ENCODE assay signal across 8 cellular contexts in the genomic region with DNA sequence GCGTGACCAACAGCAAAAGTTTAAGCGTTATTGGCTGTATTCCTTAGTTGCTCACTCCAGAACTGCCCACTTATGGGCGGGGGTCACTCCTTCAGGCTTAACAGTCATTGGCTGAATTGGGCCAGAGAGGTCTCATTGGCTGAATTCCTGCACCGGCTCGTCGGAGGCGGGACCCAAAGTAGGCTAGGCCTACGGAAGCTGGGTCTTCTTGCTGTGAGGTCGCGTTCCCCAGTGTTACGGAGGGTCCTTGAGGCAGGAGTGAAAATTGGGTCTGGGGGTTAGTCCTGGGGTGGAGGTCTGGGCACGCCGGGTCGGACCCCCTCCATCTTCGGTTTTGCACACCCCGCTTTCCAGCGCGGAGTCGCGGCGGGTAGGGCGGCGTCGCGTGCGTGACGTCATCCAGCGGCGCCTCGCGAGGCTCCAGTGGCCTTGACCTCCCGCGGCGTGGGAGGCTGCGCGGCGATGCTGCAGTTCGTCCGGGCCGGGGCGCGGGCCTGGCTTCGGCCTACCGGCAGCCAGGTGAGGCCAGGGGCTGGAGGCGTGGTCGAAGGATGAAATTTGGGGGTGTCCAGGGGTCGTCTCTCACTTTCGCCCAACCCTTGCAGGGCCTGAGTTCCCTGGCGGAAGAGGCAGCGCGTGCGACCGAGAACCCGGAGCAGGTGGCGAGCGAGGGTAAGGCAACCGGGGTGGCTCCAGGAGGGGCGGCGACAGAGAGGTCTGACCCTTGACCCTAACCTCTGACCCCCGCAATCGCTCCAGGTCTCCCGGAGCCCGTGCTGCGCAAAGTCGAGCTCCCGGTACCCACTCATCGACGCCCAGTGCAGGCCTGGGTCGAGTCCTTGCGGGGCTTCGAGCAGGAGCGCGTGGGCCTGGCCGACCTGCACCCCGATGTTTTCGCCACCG. TPM values are rescaled to one million over a fixed set of nuclear protein-coding genes. Genes with fewer than 3 reads are reported as not detected.
DNase-seq lines count a peak whose midpoint lies in the region; ATAC-seq, FAIRE-seq and TF ChIP-seq lines count a peak whose summit lies in the region.

Gene MRPL4, plus strand, starts transcription at position 423 of the 903 bp plus-strand sequence. Its CDS starts 40 bp downstream, at position 463.

- ATAC-seq in GM21367 (IDR thresholded peaks at IDR 0.05; ENCODE audit: unreplicated experiment) = peak; percentile 81

- peak; percentile 96 for FAIRE-seq in HTR-8/SVneo (lab: Jason Lieb, UNC)
- peak; percentile 92 for FAIRE-seq in H1 (lab: Jason Lieb, UNC)

- H3K23ac ChIP-seq in H1 (ENCODE audit: insufficient read length) (peak within 1 kb of the TSS; percentile 3), mesenchymal stem cell (ENCODE audit: low read length in 2 of 2) (peak within 1 kb of the TSS in 1 of 2 experiments; percentile 17)

- no peak for TF ChIP-seq RAD21 in H1 (IDR thresholded peaks at IDR 0.05 in 1 of 2, conservative IDR thresholded peaks at IDR 0.05 in 1 of 2; ENCODE audit: low read depth in 2 of 2, low read length in 2 of 2)

- H4K5ac ChIP-seq in H1 (ENCODE audit: insufficient read length, low read depth, low read length) = peak within 1 kb of the TSS; percentile 98

- peaks cover 0 to 9% of the 10 kb centered on the region in 2 experiments; a peak in 2 of 4 replicates for H3K79me2 ChIP-seq in H1 (ENCODE audit: control insufficient read depth in 1 of 2, insufficient read depth in 2 of 2, low read length in 2 of 2)

- no peak within 1 kb of the TSS for H3K14ac ChIP-seq in H1 (ENCODE audit: insufficient read length)
- peak within 1 kb of the TSS in 1 of 2 experiments; percentile 95 for H3K14ac ChIP-seq in mesenchymal stem cell (ENCODE audit: low read length in 2 of 2)

- TF ChIP-seq CTCF in H1 (IDR thresholded peaks at IDR 0.05; ENCODE audit: control extremely low read depth in 1 of 3, insufficient read depth in 1 of 3, low read depth in 1 of 3, low read length in 3 of 3) = no peak

- H2BK120ac ChIP-seq in H1 (replicated peaks; ENCODE audit: low read depth, low read length) (peak within 1 kb of the TSS; percentile 61), mesenchymal stem cell (ENCODE audit: low read depth, low read length) (peak within 1 kb of the TSS; percentile 79)

- DNase-seq in COLO829 (ENCODE audit: low spot score) (peak; percentile 98), HTR-8/SVneo (ENCODE audit: insufficient read length, low spot score) (peak; percentile 99), NOMO-1 treated with dmso at 0.1 percent for 144 hours (lab: John Stamatoyannopoulos, UW; ENCODE audit: unreplicated experiment) (peak; percentile 97), H1 (ENCODE audit: low read depth in 1 of 2, low spot score in 2 of 2) (peak; percentile 85 to 97), mesenchymal stem cell (peak; percentile 99)
- DNase-seq in activated CD8-positive, alpha-beta memory T cell treated with anti-CD3 and anti-CD28 coated beads for 48 hours (ENCODE audit: low read depth in 2 of 3, low spot score in 2 of 3) = peak; percentile 81 to 95 (median 89)
- DNase-seq in stimulated activated CD8-positive, alpha-beta memory T cell treated with anti-CD3 and anti-CD28 coated beads, Interleukin-12 subunit alpha, Interleukin-12 subunit beta, amount 100 ng/mL, for 4 hours (ENCODE audit: low read depth) = peak; percentile 89

- H3K9me3 ChIP-seq in H1 (ENCODE audit: insufficient read depth in 2 of 2, low read depth in 1 of 2, low read length in 1 of 2) (no peaks in the 10 kb centered on the region), mesenchymal stem cell (ENCODE audit: control insufficient read depth, low read length) (no peaks in the 10 kb centered on the region)

- H2BK5ac ChIP-seq in H1 (ENCODE audit: low read depth, low read length) (peak within 1 kb of the TSS; percentile 94; the same call in 1 of the 2 replicates), mesenchymal stem cell (ENCODE audit: low read depth, low read length, poor library complexity, severe bottlenecking) (no peak within 1 kb of the TSS)

- H3K27me3 ChIP-seq in H1 (replicated peaks in 1 of 4; ENCODE audit: control insufficient read depth in 3 of 4, extremely low read depth in 1 of 4, insufficient read depth in 3 of 4, low read length in 3 of 4) (no peaks in the 10 kb centered on the region), mesenchymal stem cell (ENCODE audit: control insufficient read depth in 1 of 2, insufficient read depth in 1 of 2, low read length in 2 of 2) (no peaks in the 10 kb centered on the region)

- H3K36me3 ChIP-seq in H1 (ENCODE audit: control insufficient read depth in 2 of 4, insufficient read depth in 4 of 4, low read length in 3 of 4) (peaks cover 2 to 10% (median 9%) of the 10 kb centered on the region in 4 experiments; a peak in 4 of 8 replicates), mesenchymal stem cell (ENCODE audit: control insufficient read depth in 1 of 2, insufficient read depth in 2 of 2, low read depth in 1 of 2, low read length in 2 of 2) (peaks cover 24 to 28% of the 10 kb centered on the region in 2 experiments)

- no peak within 1 kb of the TSS for H2BK20ac ChIP-seq in H1 (ENCODE audit: low read length)

- H3K4me2 ChIP-seq in H1 (ENCODE audit: insufficient read depth in 1 of 2, low read depth in 2 of 2, low read length in 2 of 2) (peak within 1 kb of the TSS; percentile 95 to 99), mesenchymal stem cell (ENCODE audit: low read length, poor library complexity, severe bottlenecking) (peak within 1 kb of the TSS; percentile 93)

- H3K27ac ChIP-seq in H1 (ENCODE audit: low read depth, low read length) = peak within 1 kb of the TSS; percentile 90
- H3K27ac ChIP-seq in mesenchymal stem cell (ENCODE audit: low read length, poor library complexity, severe bottlenecking) = peak within 1 kb of the TSS; percentile 68

- H4K20me1 ChIP-seq in H1 (replicated peaks in 1 of 2; ENCODE audit: control insufficient read depth in 1 of 2, insufficient read depth in 2 of 2, low read length in 2 of 2) = peaks cover 0 to 4% of the 10 kb centered on the region in 2 experiments

- H2AK5ac ChIP-seq in H1 (ENCODE audit: low read depth, low read length) (no peak within 1 kb of the TSS), mesenchymal stem cell (ENCODE audit: low read length, severe bottlenecking) (peak within 1 kb of the TSS; percentile 3)

- WGBS in H1 (ENCODE audit: extremely low coverage in 1 of 2, insufficient coverage in 1 of 2, insufficient read length in 1 of 2, insufficient replicate concordance in 2 of 2, low coverage in 1 of 2, low lambda C conversion rate in 2 of 2, missing lambda C conversion rate in 1 of 2), 2 experiments = 1% methylated on average over 66 of the region's 77 CpGs; no CpG with 5 or more reads in 1 of the 2 experiments
- WGBS in mesenchymal stem cell = 2% methylated on average over 74 of the region's 77 CpGs

- CTCF ChIA-PET in H1 (lab: Charles Lee; ENCODE audit: partially characterized antibody) = interaction anchor here (1.1 to 2.6 kb wide), 3 partner anchors 19 to 57 kb away, joined by 3 to 9 read pairs (median 3); partner anchors contain the start of gene DNMT1

- H3K4me1 ChIP-seq in H1 (replicated peaks in 1 of 4; ENCODE audit: control insufficient read depth in 3 of 4, insufficient read depth in 4 of 4, low read length in 3 of 4) (peaks cover 0 to 4% (median 1%) of the 10 kb centered on the region in 4 experiments; a peak in 1 of 7 replicates), mesenchymal stem cell (ENCODE audit: control insufficient read depth, insufficient read depth, low read depth, low read length) (peaks cover 5% of the 10 kb centered on the region)

- H3K18ac ChIP-seq in H1 (ENCODE audit: extremely low read depth, low read length) (peak within 1 kb of the TSS; percentile 99), mesenchymal stem cell (ENCODE audit: low read depth in 1 of 2, low read length in 2 of 2) (peak within 1 kb of the TSS; percentile 91 to 95)

- H3K4ac ChIP-seq in H1 (replicated peaks; ENCODE audit: insufficient read length, low read depth, low read length) (peak within 1 kb of the TSS; percentile 4), mesenchymal stem cell (ENCODE audit: low read depth in 1 of 2, low read length in 2 of 2) (peak within 1 kb of the TSS; percentile 77 to 92)

- H4K8ac ChIP-seq in H1 (ENCODE audit: extremely low read depth, insufficient read depth, low read length) = peak within 1 kb of the TSS; percentile 100
- H4K8ac ChIP-seq in mesenchymal stem cell (ENCODE audit: low read length) = peak within 1 kb of the TSS; percentile 97

- H3K23me2 ChIP-seq in H1 (ENCODE audit: low read depth, low read length) = peaks cover 5% of the 10 kb centered on the region

- peaks cover 5% of the 10 kb centered on the region; the same call in 1 of the 2 replicates for H3K79me1 ChIP-seq in H1 (ENCODE audit: low read depth, low read length)
- peaks cover 31% of the 10 kb centered on the region for H3K79me1 ChIP-seq in mesenchymal stem cell (replicated peaks; ENCODE audit: low read length, poor library complexity, severe bottlenecking)

- no peak within 1 kb of the TSS for H2BK12ac ChIP-seq in H1 (ENCODE audit: low read depth, low read length)
- no peak within 1 kb of the TSS for H2BK12ac ChIP-seq in mesenchymal stem cell (ENCODE audit: low read length in 2 of 2)

- H3K9ac ChIP-seq in H1 (replicated peaks in 1 of 4; ENCODE audit: extremely low read depth in 1 of 4, low read depth in 3 of 4, low read length in 3 of 4) = peak within 1 kb of the TSS; percentile 83 to 93 (median 88)
- H3K9ac ChIP-seq in mesenchymal stem cell (ENCODE audit: low read length) = peak within 1 kb of the TSS; percentile 94

- H2AFZ ChIP-seq in H1 (ENCODE audit: low read length) (peak within 1 kb of the TSS; percentile 98), mesenchymal stem cell (ENCODE audit: low read depth, low read length) (peak within 1 kb of the TSS; percentile 89)

- TF ChIP-seq EP300 in H1 (IDR thresholded peaks at IDR 0.05; ENCODE audit: borderline replicate concordance in 1 of 2, low read depth in 2 of 2, low read length in 2 of 2) = no peak

- POLR2A ChIA-PET in H1 (lab: Charles Lee; ENCODE audit: partially characterized antibody) = interaction anchor here (1.0 to 3.8 kb wide), 12 partner anchors 8 to 164 kb away, joined by 3 to 14 read pairs (median 3); partner anchors contain the start of genes DNMT1, ICAM5 and S1PR2

- H3K56ac ChIP-seq in H1 (replicated peaks; ENCODE audit: insufficient read length, low read depth, low read length) = peak within 1 kb of the TSS; percentile 97

- H3K4me3 ChIP-seq in H1 (ENCODE audit: extremely low read depth in 1 of 4, insufficient read depth in 2 of 4, low read depth in 3 of 4, low read length in 4 of 4) (peak within 1 kb of the TSS; percentile 74 to 100 (median 91)), mesenchymal stem cell (ENCODE audit: insufficient read depth in 1 of 2, low read depth in 1 of 2, low read length in 2 of 2) (peak within 1 kb of the TSS; percentile 97 to 98)

- H2BK15ac ChIP-seq in H1 (ENCODE audit: low read length) (peak within 1 kb of the TSS; percentile 83; the same call in 1 of the 2 replicates), mesenchymal stem cell (ENCODE audit: low read depth, poor library complexity, severe bottlenecking) (peak within 1 kb of the TSS; percentile 99)

- TF ChIP-seq POLR2A in H1 (IDR thresholded peaks at IDR 0.05; ENCODE audit: control extremely low read depth in 1 of 2, low read depth in 2 of 2, low read length in 2 of 2) = peak; percentile 32 to 79

- peak within 1 kb of the TSS; percentile 94 for H4K91ac ChIP-seq in H1 (replicated peaks; ENCODE audit: insufficient read length, low read length)
- H4K91ac ChIP-seq in mesenchymal stem cell (ENCODE audit: low read length) = peak within 1 kb of the TSS; percentile 89

RNA-seq across cellular contexts. Expression of gene MRPL4, which starts in this region (rescaled TPM):
- 82.3 and 90.7 TPM in 2 replicates for total RNA-seq in H1 (2021; fragmentation: NEBNext Ultra II Directional; extraction: Animal tissue kit (Norgen Biotek cat#: 25700))
- 187 and 282 TPM in 2 replicates for polyA plus RNA-seq in H1 (2011; rRNA removed)
- 114 TPM for polyA plus RNA-seq in H1 (2011; cell fraction: cytosol; rRNA removed)
- polyA plus RNA-seq in H1 (2011; cell fraction: nucleus; rRNA removed) = 147 TPM
- 52.4 to 94.1 TPM (median 90.4 TPM) in 4 replicates for polyA plus RNA-seq in H1 (2012, experiment 1 of 2)
- 93.0 TPM for polyA plus RNA-seq in H1 (2012, experiment 2 of 2)
- polyA plus RNA-seq in H1 (2013, experiment 1 of 2) = 71.0 TPM
- polyA plus RNA-seq in H1 (2013, experiment 2 of 2) = 66.3 TPM
- polyA minus RNA-seq in H1 (2011; rRNA and poly(A)+ RNA removed) = 18.3 and 19.8 TPM in 2 replicates
- 38.4 TPM for polyA minus RNA-seq in H1 (2011; cell fraction: cytosol; rRNA and poly(A)+ RNA removed)
- 34.5 TPM for polyA minus RNA-seq in H1 (2011; cell fraction: nucleus; rRNA and poly(A)+ RNA removed)
- 38.3 TPM for polyA plus RNA-seq in mesenchymal stem cell (2013, experiment 1 of 2)
- 39.0 TPM for polyA plus RNA-seq in mesenchymal stem cell (2013, experiment 2 of 2)

Comparison
In these comparisons a context has a peak if more than half of its experiments do, and no peak if none do; other contexts are left out.
1. Peak in every context shown above with its lines: DNase-seq, ATAC-seq, H3K4me3 ChIP-seq and H3K27ac ChIP-seq.